Comparison of ENCODE assay signal across 6 cellular contexts in the genomic region with DNA sequence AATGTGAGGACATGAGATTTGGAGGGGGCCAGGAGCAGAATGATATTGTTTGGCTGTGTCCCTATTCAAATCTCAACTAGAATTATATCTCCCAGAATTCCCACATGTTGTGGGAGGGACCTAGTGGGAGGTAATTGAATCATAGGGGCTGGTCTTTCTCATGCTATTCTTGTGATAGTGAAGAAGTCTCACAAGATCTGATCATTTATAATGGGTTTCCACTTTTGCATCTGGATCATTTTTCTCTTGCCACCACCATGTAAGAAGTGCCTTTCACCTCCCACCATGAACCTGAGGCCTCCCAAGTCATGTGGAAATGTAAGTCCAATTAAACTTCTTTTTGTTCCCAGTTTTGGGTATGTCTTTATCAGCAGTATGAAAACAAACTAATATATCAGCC.
A peak's percentile ranks its signal among the peaks of the same experiment; 100 is the strongest.
DNase-seq lines count a peak whose midpoint lies in the region; TF ChIP-seq lines count a peak whose summit lies in the region.
"Not testable (repeated sequence)": the region's sequence is repeated elsewhere in the genome, so short reads cannot be mapped to it uniquely, and the experiment has no call there.

No MANE protein-coding gene starts in this region.

- H2BK12ac ChIP-seq in mesenchymal stem cell (ENCODE audit: low read length in 2 of 2) = peak overlapping the region in 1 of 2 experiments; percentile 15

- H3K14ac ChIP-seq in mesenchymal stem cell (ENCODE audit: low read length in 2 of 2) = not testable (repeated sequence)

- DNase-seq in BJ (ENCODE audit: low read depth); chondrocyte (ENCODE audit: low spot score); mesenchymal stem cell; osteocyte (ENCODE audit: extremely low spot score, unreplicated experiment): not testable (repeated sequence)
- peak; percentile 45 for DNase-seq in Karpas-422

- peaks cover 81% of the 10 kb centered on the region for H3K4me1 ChIP-seq in Karpas-422 (ENCODE audit: low read length)
- not testable (repeated sequence) for H3K4me1 ChIP-seq in mesenchymal stem cell (ENCODE audit: control insufficient read depth, insufficient read depth, low read depth, low read length)

- H3K27ac ChIP-seq in Karpas-422 (ENCODE audit: low read length) (peak overlapping the region; percentile 98), mesenchymal stem cell (ENCODE audit: low read length, poor library complexity, severe bottlenecking) (peak overlapping the region; percentile 67)

- not testable (repeated sequence) for H3K36me3 Mint-ChIP-seq in chondrocyte (ENCODE audit: low read depth); osteocyte (ENCODE audit: unreplicated experiment)

- POLR2A ChIA-PET in BJ (lab: Charles Lee) = not testable (repeated sequence)

- not testable (repeated sequence) for H3K23ac ChIP-seq in mesenchymal stem cell (ENCODE audit: low read length in 2 of 2)

- H3K27ac Mint-ChIP-seq in chondrocyte (ENCODE audit: unreplicated experiment) (peak overlapping the region; percentile 90), osteocyte (ENCODE audit: unreplicated experiment) (peak overlapping the region; percentile 29)

- CTCF ChIA-PET in BJ (lab: Yijun Ruan, JAX) = not testable (repeated sequence)

- H3K9ac ChIP-seq in Karpas-422 (ENCODE audit: low read length) = peak overlapping the region; percentile 34
- H3K9ac ChIP-seq in mesenchymal stem cell (ENCODE audit: low read length) = not testable (repeated sequence)

- H3K27me3 ChIP-seq in BJ (ENCODE audit: control insufficient read depth, insufficient read depth, low read length); Karpas-422 (ENCODE audit: low read length); mesenchymal stem cell (ENCODE audit: control insufficient read depth in 1 of 2, insufficient read depth in 1 of 2, low read length in 2 of 2): not testable (repeated sequence)

- H3K18ac ChIP-seq in mesenchymal stem cell (ENCODE audit: low read depth in 1 of 2, low read length in 2 of 2) = not testable (repeated sequence)

- H3K36me3 ChIP-seq in BJ (ENCODE audit: control insufficient read depth, insufficient read depth, low read length); mesenchymal stem cell (ENCODE audit: control insufficient read depth in 1 of 2, insufficient read depth in 2 of 2, low read depth in 1 of 2, low read length in 2 of 2): not testable (repeated sequence)
- H3K36me3 ChIP-seq in Karpas-422 (ENCODE audit: insufficient read depth, low read length) = peaks cover 34% of the 10 kb centered on the region

- not testable (repeated sequence) for H4K91ac ChIP-seq in mesenchymal stem cell (ENCODE audit: low read length)

- not testable (repeated sequence) for H2BK120ac ChIP-seq in mesenchymal stem cell (ENCODE audit: low read depth, low read length)

- not testable (repeated sequence) for H4K20me1 ChIP-seq in Karpas-422 (ENCODE audit: insufficient read depth, low read depth, low read length)

- H2AK5ac ChIP-seq in mesenchymal stem cell (ENCODE audit: low read length, severe bottlenecking) = not testable (repeated sequence)

- H3K9me3 ChIP-seq in Karpas-422 (ENCODE audit: low read length); mesenchymal stem cell (ENCODE audit: control insufficient read depth, low read length): not testable (repeated sequence)

- peak overlapping the region; percentile 82 for H3K4me2 ChIP-seq in Karpas-422 (ENCODE audit: low read depth, low read length, poor library complexity, severe bottlenecking)
- H3K4me2 ChIP-seq in mesenchymal stem cell (ENCODE audit: low read length, poor library complexity, severe bottlenecking) = not testable (repeated sequence)

- H3K4me3 Mint-ChIP-seq in chondrocyte (ENCODE audit: unreplicated experiment) = peak overlapping the region; percentile 59
- not testable (repeated sequence) for H3K4me3 Mint-ChIP-seq in osteocyte (ENCODE audit: unreplicated experiment)

- not testable (repeated sequence) for TF ChIP-seq CTCF in BJ (IDR thresholded peaks at IDR 0.05; ENCODE audit: insufficient read depth, low read depth, low read length); WI38 (IDR thresholded peaks at IDR 0.05; ENCODE audit: low read depth, low read length); chondrocyte (IDR thresholded peaks at IDR 0.05); osteocyte (IDR thresholded peaks at IDR 0.05)

- H2BK15ac ChIP-seq in mesenchymal stem cell (ENCODE audit: low read depth, poor library complexity, severe bottlenecking) = not testable (repeated sequence)

- H3K27me3 Mint-ChIP-seq in chondrocyte (ENCODE audit: low read depth); osteocyte (ENCODE audit: unreplicated experiment): not testable (repeated sequence)

- not testable (repeated sequence) for H3K79me1 ChIP-seq in mesenchymal stem cell (replicated peaks; ENCODE audit: low read length, poor library complexity, severe bottlenecking)

- H2AFZ ChIP-seq in Karpas-422 (ENCODE audit: low read length); mesenchymal stem cell (ENCODE audit: low read depth, low read length): not testable (repeated sequence)

- H3K4me1 Mint-ChIP-seq in chondrocyte (ENCODE audit: low read depth) (peaks cover 67% of the 10 kb centered on the region), osteocyte (ENCODE audit: unreplicated experiment) (peaks cover 34% of the 10 kb centered on the region)

- not testable (repeated sequence) for H3K9me2 ChIP-seq in Karpas-422 (replicated peaks; ENCODE audit: insufficient read depth, low read length)

- H3K4me3 ChIP-seq in BJ (ENCODE audit: low read depth, low read length) = peak overlapping the region; percentile 38
- peak overlapping the region; percentile 71 for H3K4me3 ChIP-seq in Karpas-422 (ENCODE audit: low read length)
- peak overlapping the region; percentile 40 for H3K4me3 ChIP-seq in WI38 (ENCODE audit: low read depth, low read length)
- H3K4me3 ChIP-seq in mesenchymal stem cell (ENCODE audit: insufficient read depth in 1 of 2, low read depth in 1 of 2, low read length in 2 of 2) = not testable (repeated sequence)

- not testable (repeated sequence) for H2BK5ac ChIP-seq in mesenchymal stem cell (ENCODE audit: low read depth, low read length, poor library complexity, severe bottlenecking)

- H3K9me3 Mint-ChIP-seq in chondrocyte (ENCODE audit: low read depth) = peaks cover 10% of the 10 kb centered on the region
- not testable (repeated sequence) for H3K9me3 Mint-ChIP-seq in osteocyte (ENCODE audit: unreplicated experiment)

- peaks cover 28% of the 10 kb centered on the region for H3K79me2 ChIP-seq in Karpas-422 (ENCODE audit: low read length)

- H3K4ac ChIP-seq in mesenchymal stem cell (ENCODE audit: low read depth in 1 of 2, low read length in 2 of 2) = not testable (repeated sequence)

- H4K8ac ChIP-seq in mesenchymal stem cell (ENCODE audit: low read length) = not testable (repeated sequence)
